15 cellular contexts compared by ENCODE assay signal in the genomic region with DNA sequence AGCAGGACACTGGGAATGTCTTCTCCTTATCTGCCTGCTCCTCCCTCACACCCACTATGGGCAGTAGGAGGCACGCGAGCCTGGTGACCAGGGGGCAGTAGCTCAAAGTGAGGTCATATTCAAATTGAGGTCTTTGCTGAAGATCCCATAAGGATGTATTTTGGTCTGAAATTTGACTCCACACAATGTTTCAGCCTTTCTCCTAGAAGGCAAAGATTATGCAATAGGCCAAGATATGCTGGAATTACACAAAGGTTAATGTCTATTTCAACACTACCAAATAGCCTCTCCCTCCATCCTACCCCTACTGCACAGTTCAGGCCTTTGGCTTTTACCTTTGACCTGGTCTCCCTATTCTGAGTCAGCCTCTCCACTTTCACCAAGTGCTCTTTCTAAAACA.
A peak's percentile ranks its signal among the peaks of the same experiment; 100 is the strongest.
DNase-seq lines count a peak whose midpoint lies in the region; ATAC-seq, FAIRE-seq and TF ChIP-seq lines count a peak whose summit lies in the region.
"Had no signal": no experiment of that assay in that cellular context is flagged by ENCODE, and none has a peak within 500 bp of the region (broad histone marks: within the 10 kb centered on the region; RNA-seq: fewer than 3 reads in every experiment).

No MANE protein-coding gene starts in this region.

- peak overlapping the region in 1 of 2 donors; percentile 29 for H3K27ac ChIP-seq in liver (ENCODE audit: low read depth in 1 of 2, low read length in 2 of 2)
- H3K27ac ChIP-seq: tibial artery had no signal

- 37% methylated on average over 2 of the region's 2 CpGs for WGBS in liver

- no peaks in the 10 kb centered on the region for H3K9me3 ChIP-seq in liver (ENCODE audit: control insufficient read depth in 4 of 4, low read length in 3 of 4)
- H3K9me3 ChIP-seq: tibial artery had no signal

- H3K9ac ChIP-seq in liver (ENCODE audit: low read depth in 1 of 2, low read length in 2 of 2) = no peak overlapping the region

- no peak for DNase-seq in Right ventricle myocardium inferior (ENCODE audit: missing footprints)
- DNase-seq in cardiac septum (ENCODE audit: low spot score) = no peak
- peak; percentile 29 for DNase-seq in bronchial epithelial cell (ENCODE audit: low read depth)
- DNase-seq in T-helper 9 cell = no peak
- no peak for DNase-seq in posterior vena cava (ENCODE audit: low spot score)
- no peak for DNase-seq in ACHN
- DNase-seq: activated naive CD4-positive, alpha-beta T cell treated with anti-CD3 and anti-CD28 coated beads, Interleukin-2, amount 10 ng/mL, durations not matched to agents 7 days and 5 days; effector memory CD8-positive, alpha-beta T cell; kidney; NCI-H524; SIG-M5; tibial artery had no signal

- H3K36me3 ChIP-seq in bronchial epithelial cell (ENCODE audit: control insufficient read depth, insufficient read depth, low read length) (no peaks in the 10 kb centered on the region), liver (ENCODE audit: control insufficient read depth in 4 of 4, insufficient read depth in 3 of 4, low read depth in 1 of 4, low read length in 3 of 4) (peaks cover 0 to 5% (median 2%) of the 10 kb centered on the region in 4 donors)

- H3K4me3 ChIP-seq in bronchial epithelial cell (ENCODE audit: low read depth, low read length) (no peak overlapping the region), liver (ENCODE audit: low read depth in 1 of 3, low read length in 3 of 3) (no peak overlapping the region)
- H3K4me3 ChIP-seq: tibial artery had no signal

- in situ Hi-C loops in ACHN (cut with HindIII; ENCODE audit: low pct_ligation_motif_present, low pct_unique_long_range_greater_than_20kb, low sequenced_read_pairs) = no loop called here

- peak; percentile 30 to 59 for TF ChIP-seq RAD21 in liver (IDR thresholded peaks at IDR 0.05)

- intact Hi-C loops in Right ventricle myocardium inferior (cut with DNase I) = no loop called here
- intact Hi-C loops in cardiac septum (cut with DNase I) = loop anchor here (5.0 kb wide), 1 partner anchor 45 kb away; no protein-coding TSS in a partner anchor
- intact Hi-C loops in posterior vena cava (cut with DNase I) = loop anchor here in 1 of 2 donors (5.0 kb wide), 1 partner anchor 50 kb away; no protein-coding TSS in a partner anchor

- peaks cover 5 to 23% (median 19%) of the 10 kb centered on the region in 4 donors for H3K4me1 ChIP-seq in liver (ENCODE audit: control insufficient read depth in 4 of 4, insufficient read depth in 4 of 4, low read length in 3 of 4)

- ATAC-seq in Right ventricle myocardium inferior = peak; percentile 59
- ATAC-seq in HG02885 (IDR thresholded peaks at IDR 0.05; ENCODE audit: poor library complexity, unreplicated experiment) = no peak
- ATAC-seq: effector memory CD8-positive, alpha-beta T cell had no signal

- TF ChIP-seq CTCF in bronchial epithelial cell (IDR thresholded peaks at IDR 0.05; ENCODE audit: insufficient read depth, low read length, severe bottlenecking) (no peak), liver (IDR thresholded peaks at IDR 0.05; ENCODE audit: low read depth, low read length, missing input control) (no peak)

- H3K27me3 ChIP-seq in bronchial epithelial cell (ENCODE audit: control insufficient read depth, insufficient read depth, low read length) (no peaks in the 10 kb centered on the region), liver (ENCODE audit: control insufficient read depth in 4 of 4, insufficient read depth in 4 of 4, low read length in 3 of 4) (no peaks in the 10 kb centered on the region)
- H3K27me3 ChIP-seq: tibial artery had no signal

- no peak for FAIRE-seq in bronchial epithelial cell (lab: Jason Lieb, UNC)
- FAIRE-seq: H1, kidney had no signal

TF ChIP-seq in liver, 16 proteins besides CTCF, POLR2A, EP300 and RAD21:
- TF ChIP-seq SP1 (IDR thresholded peaks at IDR 0.05) (peak; percentile 56), JUND (IDR thresholded peaks at IDR 0.05) (peak; percentile 76 to 95), NR2F2 (IDR thresholded peaks at IDR 0.05) (peak; percentile 91), HNF4A (conservative IDR thresholded peaks at IDR 0.05) (peak; percentile 88 to 92), GABPA (IDR thresholded peaks at IDR 0.05 in 1 of 2, conservative IDR thresholded peaks at IDR 0.05 in 1 of 2) (no peak), TAF1 (conservative IDR thresholded peaks at IDR 0.05) (no peak), FOXA2 (IDR thresholded peaks at IDR 0.05) (peak; percentile 68), HNF4G (IDR thresholded peaks at IDR 0.05) (peak; percentile 56), FOXA1 (IDR thresholded peaks at IDR 0.05) (peak; percentile 27), RXRA (IDR thresholded peaks at IDR 0.05) (peak; percentile 89 to 97), YY1 (IDR thresholded peaks at IDR 0.05) (peak; percentile 55)
- TF ChIP-seq, protein P1, sequence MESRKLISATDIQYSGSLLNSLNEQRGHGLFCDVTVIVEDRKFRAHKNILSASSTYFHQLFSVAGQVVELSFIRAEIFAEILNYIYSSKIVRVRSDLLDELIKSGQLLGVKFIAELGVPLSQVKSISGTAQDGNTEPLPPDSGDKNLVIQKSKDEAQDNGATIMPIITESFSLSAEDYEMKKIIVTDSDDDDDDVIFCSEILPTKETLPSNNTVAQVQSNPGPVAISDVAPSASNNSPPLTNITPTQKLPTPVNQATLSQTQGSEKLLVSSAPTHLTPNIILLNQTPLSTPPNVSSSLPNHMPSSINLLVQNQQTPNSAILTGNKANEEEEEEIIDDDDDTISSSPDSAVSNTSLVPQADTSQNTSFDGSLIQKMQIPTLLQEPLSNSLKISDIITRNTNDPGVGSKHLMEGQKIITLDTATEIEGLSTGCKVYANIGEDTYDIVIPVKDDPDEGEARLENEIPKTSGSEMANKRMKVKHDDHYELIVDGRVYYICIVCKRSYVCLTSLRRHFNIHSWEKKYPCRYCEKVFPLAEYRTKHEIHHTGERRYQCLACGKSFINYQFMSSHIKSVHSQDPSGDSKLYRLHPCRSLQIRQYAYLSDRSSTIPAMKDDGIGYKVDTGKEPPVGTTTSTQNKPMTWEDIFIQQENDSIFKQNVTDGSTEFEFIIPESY (IDR thresholded peaks at IDR 0.05) = peak; percentile 80
- TF ChIP-seq, protein P2, sequence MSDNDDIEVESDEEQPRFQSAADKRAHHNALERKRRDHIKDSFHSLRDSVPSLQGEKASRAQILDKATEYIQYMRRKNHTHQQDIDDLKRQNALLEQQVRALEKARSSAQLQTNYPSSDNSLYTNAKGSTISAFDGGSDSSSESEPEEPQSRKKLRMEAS (IDR thresholded peaks at IDR 0.05) = peak; percentile 58
- TF ChIP-seq, protein P3, sequence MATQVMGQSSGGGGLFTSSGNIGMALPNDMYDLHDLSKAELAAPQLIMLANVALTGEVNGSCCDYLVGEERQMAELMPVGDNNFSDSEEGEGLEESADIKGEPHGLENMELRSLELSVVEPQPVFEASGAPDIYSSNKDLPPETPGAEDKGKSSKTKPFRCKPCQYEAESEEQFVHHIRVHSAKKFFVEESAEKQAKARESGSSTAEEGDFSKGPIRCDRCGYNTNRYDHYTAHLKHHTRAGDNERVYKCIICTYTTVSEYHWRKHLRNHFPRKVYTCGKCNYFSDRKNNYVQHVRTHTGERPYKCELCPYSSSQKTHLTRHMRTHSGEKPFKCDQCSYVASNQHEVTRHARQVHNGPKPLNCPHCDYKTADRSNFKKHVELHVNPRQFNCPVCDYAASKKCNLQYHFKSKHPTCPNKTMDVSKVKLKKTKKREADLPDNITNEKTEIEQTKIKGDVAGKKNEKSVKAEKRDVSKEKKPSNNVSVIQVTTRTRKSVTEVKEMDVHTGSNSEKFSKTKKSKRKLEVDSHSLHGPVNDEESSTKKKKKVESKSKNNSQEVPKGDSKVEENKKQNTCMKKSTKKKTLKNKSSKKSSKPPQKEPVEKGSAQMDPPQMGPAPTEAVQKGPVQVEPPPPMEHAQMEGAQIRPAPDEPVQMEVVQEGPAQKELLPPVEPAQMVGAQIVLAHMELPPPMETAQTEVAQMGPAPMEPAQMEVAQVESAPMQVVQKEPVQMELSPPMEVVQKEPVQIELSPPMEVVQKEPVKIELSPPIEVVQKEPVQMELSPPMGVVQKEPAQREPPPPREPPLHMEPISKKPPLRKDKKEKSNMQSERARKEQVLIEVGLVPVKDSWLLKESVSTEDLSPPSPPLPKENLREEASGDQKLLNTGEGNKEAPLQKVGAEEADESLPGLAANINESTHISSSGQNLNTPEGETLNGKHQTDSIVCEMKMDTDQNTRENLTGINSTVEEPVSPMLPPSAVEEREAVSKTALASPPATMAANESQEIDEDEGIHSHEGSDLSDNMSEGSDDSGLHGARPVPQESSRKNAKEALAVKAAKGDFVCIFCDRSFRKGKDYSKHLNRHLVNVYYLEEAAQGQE (IDR thresholded peaks at IDR 0.05) = peak; percentile 51
- TF ChIP-seq, protein P4, sequence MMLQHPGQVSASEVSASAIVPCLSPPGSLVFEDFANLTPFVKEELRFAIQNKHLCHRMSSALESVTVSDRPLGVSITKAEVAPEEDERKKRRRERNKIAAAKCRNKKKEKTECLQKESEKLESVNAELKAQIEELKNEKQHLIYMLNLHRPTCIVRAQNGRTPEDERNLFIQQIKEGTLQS (IDR thresholded peaks at IDR 0.05) = no peak
